8 cellular contexts compared by ENCODE assay signal in genomic region chr17:7857724-7858486, GRCh38. TPM values are rescaled to one million over a fixed set of nuclear protein-coding genes. Genes with fewer than 3 reads are reported as not detected.
DNase-seq lines count a peak whose midpoint lies in the region; ATAC-seq, FAIRE-seq and TF ChIP-seq lines count a peak whose summit lies in the region.

A gene with protein sequence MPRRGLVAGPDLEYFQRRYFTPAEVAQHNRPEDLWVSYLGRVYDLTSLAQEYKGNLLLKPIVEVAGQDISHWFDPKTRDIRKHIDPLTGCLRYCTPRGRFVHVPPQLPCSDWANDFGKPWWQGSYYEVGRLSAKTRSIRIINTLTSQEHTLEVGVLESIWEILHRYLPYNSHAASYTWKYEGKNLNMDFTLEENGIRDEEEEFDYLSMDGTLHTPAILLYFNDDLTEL (plus strand): TSS chr17:7858003. CDS start chr17:7858135, 132 bp downstream.

- TF ChIP-seq EP300 in HepG2 (IDR thresholded peaks at IDR 0.05; ENCODE audit: low read depth in 2 of 2, low read length in 2 of 2) (no peak), HepG2 (CRISPR knock-in tag; IDR thresholded peaks at IDR 0.05; ENCODE audit: borderline replicate concordance) (no peak)

- intact Hi-C loops in activated CD4-positive, alpha-beta T cell treated with anti-CD3 and anti-CD28 coated beads for 36 hours (cut with DNase I, micrococcal nuclease), result loop anchor here (1.0 to 5.0 kb wide), 12 partner anchors 14 to 298 kb away; partner anchors contain the start of genes WRAP53 (in 2 of the 2), CNTROB (in 1 of the 2), MPDU1 (in 1 of the 2) and TP53 (in 1 of the 2)
- intact Hi-C loops in colonic mucosa (cut with DNase I) (no loop called here), HepG2 (cut with micrococcal nuclease; ENCODE audit: unreplicated experiment) (loop anchor here (2.0 kb wide), 1 partner anchor 21 kb away; no protein-coding TSS in a partner anchor)

- H3K4me1 Mint-ChIP-seq in activated CD4-positive, alpha-beta T cell treated with anti-CD3 and anti-CD28 coated beads for 36 hours, result peaks cover 16% of the 10 kb centered on the region

- H3K9me3 ChIP-seq in colonic mucosa (no peaks in the 10 kb centered on the region), HepG2 (ENCODE audit: low read length) (no peaks in the 10 kb centered on the region)

- peaks cover 31% of the 10 kb centered on the region for H3K36me3 Mint-ChIP-seq in activated CD4-positive, alpha-beta T cell treated with anti-CD3 and anti-CD28 coated beads for 36 hours (ENCODE audit: low read depth)

- ATAC-seq in GM18873 (IDR thresholded peaks at IDR 0.05; ENCODE audit: low FRiP score, unreplicated experiment), result peak; percentile 29
- ATAC-seq in HG03135 (IDR thresholded peaks at IDR 0.05; ENCODE audit: unreplicated experiment), result peak; percentile 40
- ATAC-seq in activated CD4-positive, alpha-beta T cell treated with anti-CD3 and anti-CD28 coated beads for 36 hours, result peak; percentile 49
- ATAC-seq in HepG2, result peak; percentile 37

- H3K27ac Mint-ChIP-seq in activated CD4-positive, alpha-beta T cell treated with anti-CD3 and anti-CD28 coated beads for 36 hours, result no peak within 1 kb of the TSS

- FAIRE-seq in HepG2 (lab: Jason Lieb, UNC), result no peak

- H3K27me3 ChIP-seq in colonic mucosa, result no peaks in the 10 kb centered on the region
- no peaks in the 10 kb centered on the region; a peak in 1 of 5 replicates for H3K27me3 ChIP-seq in HepG2 (ENCODE audit: control insufficient read depth in 1 of 2, insufficient read depth in 2 of 2, low read length in 2 of 2)

- TF ChIP-seq POLR2A in HepG2 (IDR thresholded peaks at IDR 0.05; ENCODE audit: insufficient read depth in 1 of 2, low read depth in 2 of 2, low read length in 2 of 2), result peak in 1 of 2 experiments; percentile 39

- TF ChIP-seq RAD21 in HepG2 (CRISPR knock-in tag; IDR thresholded peaks at IDR 0.05), result no peak

- peak within 1 kb of the TSS; percentile 95 for H3K27ac ChIP-seq in colonic mucosa
- peak within 1 kb of the TSS; percentile 94 for H3K27ac ChIP-seq in HepG2 (ENCODE audit: extremely low read length, insufficient read depth, low read length)

- TF ChIP-seq CTCF in colonic mucosa (IDR thresholded peaks at IDR 0.05), result no peak
- no peak for TF ChIP-seq CTCF in HepG2 (CRISPR knock-in tag; IDR thresholded peaks at IDR 0.05)

- 0% methylated on average over 21 of the region's 48 CpGs for WGBS in HepG2 (ENCODE audit: low lambda C conversion rate)

- POLR2A ChIA-PET in activated CD4-positive, alpha-beta T cell treated with anti-CD3 and anti-CD28 coated beads for 36 hours (lab: Charles Lee), result interaction anchor here (0.6 to 1.5 kb wide), 13 partner anchors 11 to 370 kb away, joined by 3 to 8 read pairs (median 3); partner anchors contain the start of genes CNTROB, KDM6B, TP53 and TRAPPC1
- POLR2A ChIA-PET in HepG2 (lab: Yijun Ruan, JAX), result interaction anchor here (0.6 to 3.1 kb wide), 19 partner anchors 11 to 562 kb away, joined by 3 to 104 read pairs (median 5); partner anchors contain the start of genes CHD3, CNTROB, KDM6B and RNF227

- H4K20me1 ChIP-seq in HepG2 (ENCODE audit: insufficient read depth, low read length), result no peaks in the 10 kb centered on the region

- no peak within 1 kb of the TSS for H3K4me3 Mint-ChIP-seq in activated CD4-positive, alpha-beta T cell treated with anti-CD3 and anti-CD28 coated beads for 36 hours

- CTCF ChIA-PET in activated CD4-positive, alpha-beta T cell treated with anti-CD3 and anti-CD28 coated beads for 36 hours (lab: Charles Lee), result interaction anchor here (0.7 to 5.2 kb wide), 16 partner anchors 12 to 453 kb away, joined by 3 to 32 read pairs (median 4); partner anchors contain the start of genes KDM6B, RNF227, TMEM256 and WRAP53
- CTCF ChIA-PET in HepG2 (lab: Yijun Ruan, JAX; ENCODE audit: low intra/inter-chr PET ratio, low total read pairs), result interaction anchor here (2.0 to 3.3 kb wide), 2 partner anchors 35 to 40 kb away, joined by 9 read pairs; no protein-coding TSS in a partner anchor

- H3K4me2 ChIP-seq in HepG2 (ENCODE audit: low read depth, low read length), result peak within 1 kb of the TSS; percentile 98

- peak within 1 kb of the TSS; percentile 65 to 96 for H3K9ac ChIP-seq in colonic mucosa (ENCODE audit: low read depth in 2 of 2, low read length in 2 of 2)
- peak within 1 kb of the TSS; percentile 80 for H3K9ac ChIP-seq in HepG2 (ENCODE audit: insufficient read depth, low read depth, low read length)

- no peaks in the 10 kb centered on the region for H3K27me3 Mint-ChIP-seq in activated CD4-positive, alpha-beta T cell treated with anti-CD3 and anti-CD28 coated beads for 36 hours

- H3K9me3 Mint-ChIP-seq in activated CD4-positive, alpha-beta T cell treated with anti-CD3 and anti-CD28 coated beads for 36 hours (ENCODE audit: low read depth), result no peaks in the 10 kb centered on the region

- peaks cover 8% of the 10 kb centered on the region for H3K79me2 ChIP-seq in HepG2 (ENCODE audit: insufficient read depth, low read length)

- in situ Hi-C loops in ACHN (cut with HindIII; ENCODE audit: low pct_ligation_motif_present, low pct_unique_long_range_greater_than_20kb, low sequenced_read_pairs), result no loop called here
- in situ Hi-C loops in HepG2 (cut with HindIII; ENCODE audit: extremely low pct_ligation_motif_present, low pct_unique_long_range_greater_than_20kb), result loop anchor here (5.0 kb wide), 1 partner anchor 39 kb away; no protein-coding TSS in a partner anchor

- peak within 1 kb of the TSS; percentile 80 for H3K4me3 ChIP-seq in colonic mucosa
- peak within 1 kb of the TSS; percentile 70 to 83 (median 83) for H3K4me3 ChIP-seq in HepG2 (replicated peaks in 1 of 3; ENCODE audit: insufficient read depth in 1 of 3, low read depth in 2 of 3, low read length in 3 of 3)

- DNase-seq in ACHN, result peak; percentile 94
- DNase-seq in NCI-H446 (lab: John Stamatoyannopoulos, UW), result peak; percentile 92 to 95
- peak; percentile 91 for DNase-seq in activated CD4-positive, alpha-beta T cell treated with anti-CD3 and anti-CD28 coated beads for 36 hours
- DNase-seq in colonic mucosa, result peak; percentile 96
- peak; percentile 90 for DNase-seq in HepG2 (ENCODE audit: low spot score)
- peak; percentile 79 to 86 for DNase-seq in stimulated activated CD4-positive, alpha-beta T cell treated with anti-CD3 and anti-CD28 coated beads, Interleukin-2, amount 100 ng/mL, for 48 hours

- no TSS peak for BruUV-seq in HepG2 (replicated peaks; lab: Mats Ljungman, UMichigan)

- peaks cover 16% of the 10 kb centered on the region for H3K4me1 ChIP-seq in colonic mucosa
- H3K4me1 ChIP-seq in HepG2 (ENCODE audit: insufficient read depth, low read length), result peaks cover 56% of the 10 kb centered on the region

- H3K36me3 ChIP-seq in colonic mucosa (no peaks in the 10 kb centered on the region), HepG2 (replicated peaks in 1 of 2; ENCODE audit: control insufficient read depth in 1 of 2, insufficient read depth in 2 of 2, low read length in 2 of 2) (peaks cover under 1 to 3% of the 10 kb centered on the region in 2 experiments; a peak in 1 of 5 replicates)

- H2AFZ ChIP-seq in HepG2 (ENCODE audit: low read length), result peak within 1 kb of the TSS; percentile 88

TF ChIP-seq in HepG2, 621 proteins besides CTCF, POLR2A, EP300 and RAD21 (continues in another document):
- TF ChIP-seq SSRP1 (CRISPR knock-in tag; IDR thresholded peaks at IDR 0.05) (no peak), GATA4 (IDR thresholded peaks at IDR 0.05; ENCODE audit: borderline replicate concordance, low read depth) (peak; percentile 55; the same call in 1 of the 2 replicates)

RNA-seq across cellular contexts. Expression of the gene that starts here (rescaled TPM):
- 10 to 100 TPM; 12.5 to 12.6 TPM for total RNA-seq in activated CD4-positive, alpha-beta T cell treated with anti-CD3 and anti-CD28 coated beads for 36 hours
- total RNA-seq in colonic mucosa, result 10 to 100 TPM in 1 of 2 donors, 1 to 10 TPM in 1; 9.4 to 18.2 TPM
- 17.0 and 21.4 TPM in 2 replicates for total RNA-seq in HepG2 (2016; rRNA removed; fragmentation: Illumina TruSeq; extraction: Trizol)
- total RNA-seq in HepG2 (2016; cell fraction: cytosol; rRNA removed; fragmentation: Illumina TruSeq; extraction: Trizol; ENCODE audit: low read depth), result 1.1 TPM in 2 replicates
- total RNA-seq in HepG2 (2016; cell fraction: insoluble cytoplasmic fraction; rRNA removed; fragmentation: Illumina TruSeq; extraction: Trizol), result 16.9 and 20.4 TPM in 2 replicates
- 9.5 and 12.3 TPM in 2 replicates for total RNA-seq in HepG2 (2016; cell fraction: membrane; rRNA removed; fragmentation: Illumina TruSeq; extraction: Trizol)
- total RNA-seq in HepG2 (2016; cell fraction: nucleus; rRNA removed; fragmentation: Illumina TruSeq; extraction: Trizol), result 9.1 and 10.0 TPM in 2 replicates
- polyA plus RNA-seq in HepG2 (2011; rRNA removed), result 7.9 and 8.9 TPM in 2 replicates
- 7.7 and 8.1 TPM in 2 replicates for polyA plus RNA-seq in HepG2 (2011; cell fraction: cytosol; rRNA removed)
- 7.1 and 7.3 TPM in 2 replicates for polyA plus RNA-seq in HepG2 (2011; cell fraction: nucleus; rRNA removed)
- 5.1 and 7.4 TPM in 2 replicates for polyA plus RNA-seq in HepG2 (2012)
- polyA plus RNA-seq in HepG2 (2016; cell fraction: cytosol; fragmentation: Illumina TruSeq; extraction: Trizol; ENCODE audit: low read depth), result 1.4 and 1.9 TPM in 2 replicates
- 20.6 and 21.0 TPM in 2 replicates for polyA plus RNA-seq in HepG2 (2016; cell fraction: insoluble cytoplasmic fraction; fragmentation: Illumina TruSeq; extraction: Trizol; ENCODE audit: low read depth)
- polyA plus RNA-seq in HepG2 (2016; cell fraction: membrane; fragmentation: Illumina TruSeq; extraction: Trizol; ENCODE audit: low read depth), result 6.2 and 7.1 TPM in 2 replicates
- 14.1 and 14.8 TPM in 2 replicates for polyA plus RNA-seq in HepG2 (2016; cell fraction: nucleus; fragmentation: Illumina TruSeq; extraction: Trizol; ENCODE audit: insufficient read depth, low read depth)
- 9.3 and 30.2 TPM in 2 replicates for polyA minus RNA-seq in HepG2 (2011; rRNA and poly(A)+ RNA removed; ENCODE audit: low replicate concordance)
- polyA minus RNA-seq in HepG2 (2011; cell fraction: cytosol; rRNA and poly(A)+ RNA removed), result 4.3 and 5.6 TPM in 2 replicates
- 4.2 and 6.0 TPM in 2 replicates for polyA minus RNA-seq in HepG2 (2011; cell fraction: nucleus; rRNA and poly(A)+ RNA removed)

Comparison
In these comparisons a context has a peak if more than half of its experiments do, and no peak if none do; other contexts are left out.
1. Peak in every context shown above with its lines: DNase-seq, ATAC-seq, H3K4me3 ChIP-seq and H3K27ac ChIP-seq.